In the genomic region with DNA sequence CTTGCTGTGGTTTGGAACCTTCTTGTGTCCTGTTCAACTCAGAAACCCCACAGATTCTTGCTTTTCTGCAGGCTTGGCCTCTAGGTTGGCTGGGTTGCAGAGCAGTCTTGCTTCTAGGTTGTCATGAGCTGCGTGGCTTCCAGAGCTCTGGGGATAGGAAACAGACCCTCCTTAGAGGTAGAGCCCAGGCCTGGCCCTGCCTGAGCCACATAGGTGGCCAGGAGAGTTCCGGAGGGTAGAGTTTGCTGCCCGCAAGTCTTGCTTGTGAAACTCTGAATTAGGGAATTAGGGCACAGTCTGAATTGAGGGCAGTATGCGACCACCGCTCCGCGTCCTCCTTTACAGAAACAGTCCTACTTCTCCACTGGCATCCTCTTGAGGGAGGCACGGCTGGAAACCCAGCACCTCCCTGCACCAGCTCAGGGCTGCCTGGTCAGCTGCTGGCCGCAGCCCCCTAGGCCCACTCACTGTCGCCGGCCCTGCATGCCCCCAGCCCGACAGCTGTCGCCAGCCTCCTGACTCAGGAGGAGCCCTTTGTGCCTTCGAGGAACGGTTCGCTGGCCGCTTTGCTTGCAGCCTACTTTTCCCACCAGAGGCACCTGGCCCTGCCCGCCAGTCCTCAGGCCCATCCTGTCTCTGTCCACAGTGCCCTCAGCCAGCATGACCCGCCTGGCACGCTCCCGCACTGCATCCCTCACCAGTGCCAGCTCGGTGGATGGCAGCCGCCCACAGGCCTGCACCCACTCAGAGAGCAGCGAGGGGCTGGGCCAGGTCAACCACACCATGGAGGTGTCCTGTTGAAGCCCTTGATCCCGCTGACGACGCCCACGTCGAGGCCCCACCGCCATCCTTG, we compare ENCODE assay signal across 1 cellular context.
TF ChIP-seq lines count a peak whose summit lies in the region.

No MANE protein-coding gene starts in this region.

TF ChIP-seq in GM12878, 131 proteins besides CTCF, POLR2A, EP300 and RAD21:
- TF ChIP-seq SRF (IDR thresholded peaks at IDR 0.05; ENCODE audit: low read depth in 2 of 2, low read length in 2 of 2) (no peak), RAD51 (IDR thresholded peaks at IDR 0.05) (no peak), BHLHE40 (IDR thresholded peaks at IDR 0.05; ENCODE audit: borderline replicate concordance in 1 of 2, low read depth in 2 of 2, low read length in 1 of 2) (no peak), NFYA (IDR thresholded peaks at IDR 0.05; ENCODE audit: borderline replicate concordance, low read depth, low read length) (no peak), SMAD1 (IDR thresholded peaks at IDR 0.05; ENCODE audit: low read depth, partially characterized antibody) (no peak), TBL1XR1 (IDR thresholded peaks at IDR 0.05; ENCODE audit: low read depth, low read length) (no peak), RUNX3 (IDR thresholded peaks at IDR 0.05; ENCODE audit: low read length) (no peak), SIX5 (IDR thresholded peaks at IDR 0.05; ENCODE audit: low read depth, low read length, severe bottlenecking) (no peak), CHD2 (IDR thresholded peaks at IDR 0.05; ENCODE audit: borderline replicate concordance, low read depth, low read length) (no peak), NR2C2 (IDR thresholded peaks at IDR 0.05; ENCODE audit: borderline replicate concordance, control insufficient read depth, insufficient read length, low read depth) (no peak), HCFC1 (IDR thresholded peaks at IDR 0.05; ENCODE audit: low read length) (no peak), MEF2B (IDR thresholded peaks at IDR 0.05; ENCODE audit: partially characterized antibody, poor library complexity, severe bottlenecking) (no peak), HDGF (IDR thresholded peaks at IDR 0.05) (no peak), IKZF1 (conservative IDR thresholded peaks at IDR 0.05) (no peak), LARP7 (IDR thresholded peaks at IDR 0.05) (no peak)
- TF ChIP-seq, protein P1, sequence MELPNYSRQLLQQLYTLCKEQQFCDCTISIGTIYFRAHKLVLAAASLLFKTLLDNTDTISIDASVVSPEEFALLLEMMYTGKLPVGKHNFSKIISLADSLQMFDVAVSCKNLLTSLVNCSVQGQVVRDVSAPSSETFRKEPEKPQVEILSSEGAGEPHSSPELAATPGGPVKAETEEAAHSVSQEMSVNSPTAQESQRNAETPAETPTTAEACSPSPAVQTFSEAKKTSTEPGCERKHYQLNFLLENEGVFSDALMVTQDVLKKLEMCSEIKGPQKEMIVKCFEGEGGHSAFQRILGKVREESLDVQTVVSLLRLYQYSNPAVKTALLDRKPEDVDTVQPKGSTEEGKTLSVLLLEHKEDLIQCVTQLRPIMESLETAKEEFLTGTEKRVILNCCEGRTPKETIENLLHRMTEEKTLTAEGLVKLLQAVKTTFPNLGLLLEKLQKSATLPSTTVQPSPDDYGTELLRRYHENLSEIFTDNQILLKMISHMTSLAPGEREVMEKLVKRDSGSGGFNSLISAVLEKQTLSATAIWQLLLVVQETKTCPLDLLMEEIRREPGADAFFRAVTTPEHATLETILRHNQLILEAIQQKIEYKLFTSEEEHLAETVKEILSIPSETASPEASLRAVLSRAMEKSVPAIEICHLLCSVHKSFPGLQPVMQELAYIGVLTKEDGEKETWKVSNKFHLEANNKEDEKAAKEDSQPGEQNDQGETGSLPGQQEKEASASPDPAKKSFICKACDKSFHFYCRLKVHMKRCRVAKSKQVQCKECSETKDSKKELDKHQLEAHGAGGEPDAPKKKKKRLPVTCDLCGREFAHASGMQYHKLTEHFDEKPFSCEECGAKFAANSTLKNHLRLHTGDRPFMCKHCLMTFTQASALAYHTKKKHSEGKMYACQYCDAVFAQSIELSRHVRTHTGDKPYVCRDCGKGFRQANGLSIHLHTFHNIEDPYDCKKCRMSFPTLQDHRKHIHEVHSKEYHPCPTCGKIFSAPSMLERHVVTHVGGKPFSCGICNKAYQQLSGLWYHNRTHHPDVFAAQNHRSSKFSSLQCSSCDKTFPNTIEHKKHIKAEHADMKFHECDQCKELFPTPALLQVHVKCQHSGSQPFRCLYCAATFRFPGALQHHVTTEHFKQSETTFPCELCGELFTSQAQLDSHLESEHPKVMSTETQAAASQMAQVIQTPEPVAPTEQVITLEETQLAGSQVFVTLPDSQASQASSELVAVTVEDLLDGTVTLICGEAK (IDR thresholded peaks at IDR 0.05; ENCODE audit: borderline replicate concordance) = no peak
- TF ChIP-seq, protein P2, sequence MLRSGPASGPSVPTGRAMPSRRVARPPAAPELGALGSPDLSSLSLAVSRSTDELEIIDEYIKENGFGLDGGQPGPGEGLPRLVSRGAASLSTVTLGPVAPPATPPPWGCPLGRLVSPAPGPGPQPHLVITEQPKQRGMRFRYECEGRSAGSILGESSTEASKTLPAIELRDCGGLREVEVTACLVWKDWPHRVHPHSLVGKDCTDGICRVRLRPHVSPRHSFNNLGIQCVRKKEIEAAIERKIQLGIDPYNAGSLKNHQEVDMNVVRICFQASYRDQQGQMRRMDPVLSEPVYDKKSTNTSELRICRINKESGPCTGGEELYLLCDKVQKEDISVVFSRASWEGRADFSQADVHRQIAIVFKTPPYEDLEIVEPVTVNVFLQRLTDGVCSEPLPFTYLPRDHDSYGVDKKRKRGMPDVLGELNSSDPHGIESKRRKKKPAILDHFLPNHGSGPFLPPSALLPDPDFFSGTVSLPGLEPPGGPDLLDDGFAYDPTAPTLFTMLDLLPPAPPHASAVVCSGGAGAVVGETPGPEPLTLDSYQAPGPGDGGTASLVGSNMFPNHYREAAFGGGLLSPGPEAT (IDR thresholded peaks at IDR 0.05; ENCODE audit: low read depth) = no peak
